ENCODE assay signal across 12 cellular contexts in the genomic region with DNA sequence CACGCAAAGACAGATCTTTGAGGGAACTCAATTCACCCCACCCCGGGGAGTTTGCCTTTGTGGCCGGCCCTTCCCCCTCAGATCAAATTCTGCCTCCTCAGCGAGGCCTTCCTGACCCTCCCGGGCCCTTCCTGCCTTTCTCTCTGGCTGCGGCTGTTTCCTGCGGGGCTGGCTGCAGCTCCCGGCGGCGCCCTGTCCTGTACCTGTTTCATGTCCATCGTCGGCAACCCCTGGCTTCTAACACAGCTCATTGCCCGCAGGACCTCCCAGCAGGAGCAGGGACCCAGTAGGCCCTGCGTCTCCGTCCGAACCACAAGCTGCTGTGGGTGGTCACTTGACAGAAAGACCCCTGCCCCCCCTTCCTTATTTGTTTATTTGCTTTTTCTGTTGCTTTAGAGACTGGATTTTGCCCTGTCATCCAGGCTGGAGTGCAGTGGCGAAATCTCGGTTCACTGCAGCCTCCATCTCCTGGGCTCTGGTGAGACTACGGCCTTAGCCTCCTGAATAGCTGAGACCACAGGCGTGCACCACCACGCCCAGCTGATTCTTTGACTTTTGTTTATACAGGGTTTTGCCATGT. TPM values are rescaled to one million over a fixed set of nuclear protein-coding genes. Genes with fewer than 3 reads are reported as not detected.
A peak's percentile ranks its signal among the peaks of the same experiment; 100 is the strongest.
DNase-seq lines count a peak whose midpoint lies in the region; ATAC-seq and TF ChIP-seq lines count a peak whose summit lies in the region.
"Had no signal": no experiment of that assay in that cellular context is flagged by ENCODE, and none has a peak within 500 bp of the region (broad histone marks: within the 10 kb centered on the region; RNA-seq: fewer than 3 reads in every experiment).

No MANE protein-coding gene starts in this region.

- no peaks in the 10 kb centered on the region for H4K20me1 ChIP-seq in Karpas-422 (ENCODE audit: insufficient read depth, low read depth, low read length)

- peaks cover under 1% of the 10 kb centered on the region for H3K27me3 Mint-ChIP-seq in brain

- H3K4me1 ChIP-seq in HEK293 (ENCODE audit: control insufficient read depth, insufficient read depth, low read length), result peaks cover 2% of the 10 kb centered on the region; the same call in 1 of the 2 replicates
- H3K4me1 ChIP-seq in iPS-18a (ENCODE audit: control insufficient read depth, low read depth, low read length), result peaks cover 13% of the 10 kb centered on the region
- H3K4me1 ChIP-seq in Karpas-422 (ENCODE audit: low read length), result no peaks in the 10 kb centered on the region

- H3K79me2 ChIP-seq in Karpas-422 (ENCODE audit: low read length), result no peaks in the 10 kb centered on the region

- TF ChIP-seq CTCF in HEK293 (tag by site-specific recombination; IDR thresholded peaks at IDR 0.05), result no peak
- TF ChIP-seq CTCF in brain (conservative IDR thresholded peaks at IDR 0.05), result no peak

- no peaks in the 10 kb centered on the region for H3K36me3 Mint-ChIP-seq in brain

- peak overlapping the region; percentile 2 to 96 (median 59) for H3K27ac Mint-ChIP-seq in brain

- peak; percentile 54 for ATAC-seq in sciatic nerve
- no peak for ATAC-seq in GM21717 (IDR thresholded peaks at IDR 0.05; ENCODE audit: unreplicated experiment)

- H3K36me3 ChIP-seq in HEK293 (ENCODE audit: control insufficient read depth in 2 of 2, insufficient read depth in 1 of 2, low read length in 2 of 2), result no peaks in the 10 kb centered on the region
- no peaks in the 10 kb centered on the region for H3K36me3 ChIP-seq in iPS-18a (ENCODE audit: control insufficient read depth, low read depth, low read length)
- H3K36me3 ChIP-seq in Karpas-422 (ENCODE audit: insufficient read depth, low read length), result no peaks in the 10 kb centered on the region

- POLR2A ChIA-PET in HEK293 (lab: Yijun Ruan, JAX), result no interaction called here

- H3K4me3 ChIP-seq in HEK293 (ENCODE audit: low read depth, low read length), result no peak overlapping the region
- H3K4me3 ChIP-seq in iPS-18a (ENCODE audit: low read length), result no peak overlapping the region
- no peak overlapping the region for H3K4me3 ChIP-seq in Karpas-422 (ENCODE audit: low read length)

- H3K27me3 ChIP-seq in iPS-18a (ENCODE audit: control insufficient read depth, insufficient read depth, low read length), result no peaks in the 10 kb centered on the region
- no peaks in the 10 kb centered on the region for H3K27me3 ChIP-seq in Karpas-422 (ENCODE audit: low read length)

- peak overlapping the region in 3 of 5 experiments; percentile 4 to 61 (median 38) for H3K4me3 Mint-ChIP-seq in brain

- no peaks in the 10 kb centered on the region for H3K9me3 ChIP-seq in HEK293 (ENCODE audit: control insufficient read depth, insufficient read depth, low read depth, low read length)
- no peaks in the 10 kb centered on the region for H3K9me3 ChIP-seq in iPS-18a (ENCODE audit: control insufficient read depth, low read depth, low read length)
- no peaks in the 10 kb centered on the region for H3K9me3 ChIP-seq in Karpas-422 (ENCODE audit: low read length)

- no peak overlapping the region for H3K4me2 ChIP-seq in Karpas-422 (ENCODE audit: low read depth, low read length, poor library complexity, severe bottlenecking)

- no peak overlapping the region for H2AFZ ChIP-seq in Karpas-422 (ENCODE audit: low read length)

- DNase-seq in sciatic nerve (ENCODE audit: low spot score), result peak; percentile 62
- no peak for DNase-seq in D341Med (ENCODE audit: low spot score)
- no peak for DNase-seq in SIG-M5 treated with dmso at 0.1 percent for 504 hours (lab: John Stamatoyannopoulos, UW; ENCODE audit: unreplicated experiment)
- no peak for DNase-seq in Karpas-422
- DNase-seq: COR-L47, hypothalamus, NCI-H2029, SHP77 had no signal

- peaks cover 21% of the 10 kb centered on the region for H3K4me1 Mint-ChIP-seq in brain

- H3K27ac ChIP-seq in HEK293 (ENCODE audit: extremely low read depth, low read depth, low read length) (peak overlapping the region; percentile 4; the same call in 1 of the 2 replicates), iPS-18a (ENCODE audit: low read length) (peak overlapping the region; percentile 9), Karpas-422 (ENCODE audit: low read length) (no peak overlapping the region)

- no peaks in the 10 kb centered on the region for H3K9me2 ChIP-seq in Karpas-422 (replicated peaks; ENCODE audit: insufficient read depth, low read length)

- H3K9me3 Mint-ChIP-seq in brain, result no peaks in the 10 kb centered on the region

- H3K9ac ChIP-seq in iPS-18a (ENCODE audit: low read length) (peak overlapping the region; percentile 40), Karpas-422 (ENCODE audit: low read length) (no peak overlapping the region)

- intact Hi-C loops in sciatic nerve (cut with DNase I), result loop anchor here (10.0 kb wide), 1 partner anchor 125 kb away; a partner anchor contains a TSS

- CTCF ChIA-PET in HEK293 (lab: Yijun Ruan, JAX), result interaction anchor here (1.9 kb wide), 1 partner anchor 19 kb away, joined by 5 read pairs; no protein-coding TSS in a partner anchor

TF ChIP-seq in HEK293, 187 proteins besides CTCF, POLR2A, EP300 and RAD21 (continues in another document):
- TF ChIP-seq ZNF174 (tag by site-specific recombination; IDR thresholded peaks at IDR 0.05) (no peak), ZNF16 (tag by site-specific recombination; IDR thresholded peaks at IDR 0.05; ENCODE audit: low read depth) (no peak), ZIC2 (tag by site-specific recombination; IDR thresholded peaks at IDR 0.05) (peak; percentile 22; the same call in 1 of the 2 replicates), ZNF558 (tag by site-specific recombination; IDR thresholded peaks at IDR 0.05) (peak; percentile 3; the same call in 1 of the 2 replicates)
- TF ChIP-seq, protein P1, sequence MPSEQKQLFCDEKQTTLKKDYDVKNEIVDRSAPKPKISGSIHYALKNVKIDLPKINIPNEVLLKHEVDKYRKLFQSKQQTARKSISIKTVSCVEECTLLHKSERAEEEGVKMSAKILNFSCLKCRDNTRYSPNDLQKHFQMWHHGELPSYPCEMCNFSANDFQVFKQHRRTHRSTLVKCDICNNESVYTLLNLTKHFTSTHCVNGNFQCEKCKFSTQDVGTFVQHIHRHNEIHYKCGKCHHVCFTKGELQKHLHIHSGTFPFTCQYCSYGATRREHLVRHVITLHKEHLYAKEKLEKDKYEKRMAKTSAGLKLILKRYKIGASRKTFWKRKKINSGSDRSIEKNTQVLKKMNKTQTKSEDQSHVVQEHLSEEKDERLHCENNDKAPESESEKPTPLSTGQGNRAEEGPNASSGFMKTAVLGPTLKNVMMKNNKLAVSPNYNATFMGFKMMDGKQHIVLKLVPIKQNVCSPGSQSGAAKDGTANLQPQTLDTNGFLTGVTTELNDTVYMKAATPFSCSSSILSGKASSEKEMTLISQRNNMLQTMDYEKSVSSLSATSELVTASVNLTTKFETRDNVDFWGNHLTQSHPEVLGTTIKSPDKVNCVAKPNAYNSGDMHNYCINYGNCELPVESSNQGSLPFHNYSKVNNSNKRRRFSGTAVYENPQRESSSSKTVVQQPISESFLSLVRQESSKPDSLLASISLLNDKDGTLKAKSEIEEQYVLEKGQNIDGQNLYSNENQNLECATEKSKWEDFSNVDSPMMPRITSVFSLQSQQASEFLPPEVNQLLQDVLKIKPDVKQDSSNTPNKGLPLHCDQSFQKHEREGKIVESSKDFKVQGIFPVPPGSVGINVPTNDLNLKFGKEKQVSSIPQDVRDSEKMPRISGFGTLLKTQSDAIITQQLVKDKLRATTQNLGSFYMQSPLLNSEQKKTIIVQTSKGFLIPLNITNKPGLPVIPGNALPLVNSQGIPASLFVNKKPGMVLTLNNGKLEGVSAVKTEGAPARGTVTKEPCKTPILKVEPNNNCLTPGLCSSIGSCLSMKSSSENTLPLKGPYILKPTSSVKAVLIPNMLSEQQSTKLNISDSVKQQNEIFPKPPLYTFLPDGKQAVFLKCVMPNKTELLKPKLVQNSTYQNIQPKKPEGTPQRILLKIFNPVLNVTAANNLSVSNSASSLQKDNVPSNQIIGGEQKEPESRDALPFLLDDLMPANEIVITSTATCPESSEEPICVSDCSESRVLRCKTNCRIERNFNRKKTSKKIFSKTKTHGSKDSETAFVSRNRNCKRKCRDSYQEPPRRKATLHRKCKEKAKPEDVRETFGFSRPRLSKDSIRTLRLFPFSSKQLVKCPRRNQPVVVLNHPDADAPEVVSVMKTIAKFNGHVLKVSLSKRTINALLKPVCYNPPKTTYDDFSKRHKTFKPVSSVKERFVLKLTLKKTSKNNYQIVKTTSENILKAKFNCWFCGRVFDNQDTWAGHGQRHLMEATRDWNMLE (tag by site-specific recombination; conservative IDR thresholded peaks at IDR 0.05; ENCODE audit: low read depth), result no peak
- TF ChIP-seq, protein P2, sequence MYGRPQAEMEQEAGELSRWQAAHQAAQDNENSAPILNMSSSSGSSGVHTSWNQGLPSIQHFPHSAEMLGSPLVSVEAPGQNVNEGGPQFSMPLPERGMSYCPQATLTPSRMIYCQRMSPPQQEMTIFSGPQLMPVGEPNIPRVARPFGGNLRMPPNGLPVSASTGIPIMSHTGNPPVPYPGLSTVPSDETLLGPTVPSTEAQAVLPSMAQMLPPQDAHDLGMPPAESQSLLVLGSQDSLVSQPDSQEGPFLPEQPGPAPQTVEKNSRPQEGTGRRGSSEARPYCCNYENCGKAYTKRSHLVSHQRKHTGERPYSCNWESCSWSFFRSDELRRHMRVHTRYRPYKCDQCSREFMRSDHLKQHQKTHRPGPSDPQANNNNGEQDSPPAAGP (tag by site-specific recombination; IDR thresholded peaks at IDR 0.05), result 0 out of 2 replicates have a peak, but pooled peaks have one; percentile 17

RNA-seq across cellular contexts. Expression of a gene that starts 7.7 kb away (rescaled TPM):
- polyA plus RNA-seq in brain (ENCODE audit: insufficient read depth, low read depth, low replicate concordance), result 436 TPM
- total RNA-seq in sciatic nerve, result 217 TPM
- total RNA-seq in Karpas-422 (2014; rRNA removed; shearing (Covaris generic); ENCODE audit: low replicate concordance), result 170 and 172 TPM in 2 replicates

RNA-seq across cellular contexts. Expression of a gene that starts 32.2 kb away (rescaled TPM):
- 86.2 TPM for polyA plus RNA-seq in brain (ENCODE audit: insufficient read depth, low read depth, low replicate concordance)
- total RNA-seq in sciatic nerve, result not detected
- total RNA-seq in Karpas-422 (2014; rRNA removed; shearing (Covaris generic); ENCODE audit: low replicate concordance), result not detected in 2 replicates

RNA-seq across cellular contexts. Expression of a gene that starts 38.1 kb away (rescaled TPM):
- polyA plus RNA-seq in brain (ENCODE audit: insufficient read depth, low read depth, low replicate concordance), result 1.4 TPM
- 1.9 TPM for total RNA-seq in sciatic nerve
- total RNA-seq in Karpas-422 (2014; rRNA removed; shearing (Covaris generic); ENCODE audit: low replicate concordance), result not detected in 2 replicates

RNA-seq across cellular contexts. Expression of a gene that starts 38.7 kb away (rescaled TPM):
- 24.7 TPM for polyA plus RNA-seq in brain (ENCODE audit: insufficient read depth, low read depth, low replicate concordance)
- total RNA-seq in sciatic nerve, result 0.45 TPM
- not detected in 2 replicates for total RNA-seq in Karpas-422 (2014; rRNA removed; shearing (Covaris generic); ENCODE audit: low replicate concordance)

RNA-seq across cellular contexts. Expression of a gene that starts 51.2 kb away (rescaled TPM):
- 0.34 TPM for polyA plus RNA-seq in brain (ENCODE audit: insufficient read depth, low read depth, low replicate concordance)
- total RNA-seq in sciatic nerve, result 0.71 TPM
- total RNA-seq in Karpas-422 (2014; rRNA removed; shearing (Covaris generic); ENCODE audit: low replicate concordance), result not detected in 2 replicates
